In genomic region chr5:67182406-67182805, GRCh38 we compare ENCODE assay signal across 9 cellular contexts. TPM values are rescaled to one million over a fixed set of nuclear protein-coding genes. Genes with fewer than 3 reads are reported as not detected.
DNase-seq lines count a peak whose midpoint lies in the region; ATAC-seq, FAIRE-seq and TF ChIP-seq lines count a peak whose summit lies in the region.
"Had no signal": no experiment of that assay in that cellular context is flagged by ENCODE, and none has a peak within 500 bp of the region (broad histone marks: within the 10 kb centered on the region; RNA-seq: fewer than 3 reads in every experiment).

No MANE protein-coding gene starts in this region.

- H2AFZ ChIP-seq in astrocyte (ENCODE audit: low read depth, low read length): peak overlapping the region; percentile 55

- H3K27ac Mint-ChIP-seq in astrocyte (ENCODE audit: unreplicated experiment) (peak overlapping the region; percentile 53), Caco-2 (ENCODE audit: unreplicated experiment) (no peak overlapping the region)
- peak overlapping the region; percentile 89 for H3K27ac Mint-ChIP-seq in stimulated activated naive B cell treated with anti-CD40 and anti-IgM and Interleukin-4, amounts not matched to agents 10 μg/mL and 1 μg/mL and 100 μg/mL, for 72 hours

- peak; percentile 91 for DNase-seq in HT1080 (ENCODE audit: low read depth)
- peak; percentile 86 for DNase-seq in astrocyte (ENCODE audit: low read depth)
- peak; percentile 90 for DNase-seq in islet precursor cell
- DNase-seq in stimulated activated naive B cell treated with anti-CD40 and anti-IgM and Interleukin-4, amounts not matched to agents 10 μg/mL and 1 μg/mL and 100 μg/mL, for 72 hours: no peak
- no peak for DNase-seq in GOT3 (lab: John Stamatoyannopoulos, UW)
- DNase-seq in Caco-2: no peak
- no peak for DNase-seq in activated CD8-positive, alpha-beta memory T cell treated with anti-CD3 and anti-CD28 coated beads for 24 hours
- no peak for DNase-seq in HPDE6-E6E7 (ENCODE audit: extremely low spot score)

- H3K9ac ChIP-seq in astrocyte (ENCODE audit: low read length): no peak overlapping the region

- H3K4me1 Mint-ChIP-seq in astrocyte (ENCODE audit: low read depth, unreplicated experiment): peaks cover 16% of the 10 kb centered on the region
- peaks cover 44 to 80% of the 10 kb centered on the region in 2 donors for H3K4me1 Mint-ChIP-seq in stimulated activated naive B cell treated with anti-CD40 and anti-IgM and Interleukin-4, amounts not matched to agents 10 μg/mL and 1 μg/mL and 100 μg/mL, for 72 hours
- no peaks in the 10 kb centered on the region for H3K4me1 Mint-ChIP-seq in Caco-2 (ENCODE audit: low read depth, unreplicated experiment)

- peak; percentile 19 to 21 for ATAC-seq in stimulated activated naive B cell treated with anti-CD40 and anti-IgM and Interleukin-4, amounts not matched to agents 10 μg/mL and 1 μg/mL and 100 μg/mL, for 72 hours (replicated peaks)
- ATAC-seq: HCT116 had no signal

- H3K27ac ChIP-seq in astrocyte (ENCODE audit: low read depth, low read length): no peak overlapping the region

- H3K9me3 Mint-ChIP-seq in astrocyte (ENCODE audit: unreplicated experiment) (no peaks in the 10 kb centered on the region), Caco-2 (ENCODE audit: unreplicated experiment) (peaks cover 4% of the 10 kb centered on the region)
- H3K9me3 Mint-ChIP-seq in stimulated activated naive B cell treated with anti-CD40 and anti-IgM and Interleukin-4, amounts not matched to agents 10 μg/mL and 1 μg/mL and 100 μg/mL, for 72 hours: peaks cover 17 to 18% of the 10 kb centered on the region in 2 donors

- H3K9me3 ChIP-seq in astrocyte (ENCODE audit: insufficient read depth, low read depth, low read length) (no peaks in the 10 kb centered on the region), Caco-2 (peaks cover 7% of the 10 kb centered on the region; the same call in 1 of the 2 replicates)

- H3K4me2 ChIP-seq in astrocyte (ENCODE audit: low read length): peak overlapping the region; percentile 37

- no peaks in the 10 kb centered on the region for H4K20me1 ChIP-seq in astrocyte (ENCODE audit: insufficient read depth, low read length)

- no TSS peak for BruUV-seq in Caco-2 (replicated peaks; lab: Mats Ljungman, UMichigan)

- H3K27me3 Mint-ChIP-seq in astrocyte (ENCODE audit: low read depth, unreplicated experiment) (no peaks in the 10 kb centered on the region), Caco-2 (ENCODE audit: insufficient read depth, unreplicated experiment) (peaks cover 5% of the 10 kb centered on the region)
- H3K27me3 Mint-ChIP-seq in stimulated activated naive B cell treated with anti-CD40 and anti-IgM and Interleukin-4, amounts not matched to agents 10 μg/mL and 1 μg/mL and 100 μg/mL, for 72 hours: no peaks in the 10 kb centered on the region

- H3K36me3 Mint-ChIP-seq in astrocyte (ENCODE audit: low read depth, unreplicated experiment) (no peaks in the 10 kb centered on the region), Caco-2 (ENCODE audit: insufficient read depth, unreplicated experiment) (no peaks in the 10 kb centered on the region)
- peaks cover 84 to 89% of the 10 kb centered on the region in 2 donors for H3K36me3 Mint-ChIP-seq in stimulated activated naive B cell treated with anti-CD40 and anti-IgM and Interleukin-4, amounts not matched to agents 10 μg/mL and 1 μg/mL and 100 μg/mL, for 72 hours

- H3K27me3 ChIP-seq in astrocyte (ENCODE audit: insufficient read depth, low read length) (no peaks in the 10 kb centered on the region), Caco-2 (replicated peaks; ENCODE audit: control insufficient read depth, insufficient read depth, low read length) (no peaks in the 10 kb centered on the region)

- no peaks in the 10 kb centered on the region for H3K36me3 ChIP-seq in astrocyte (ENCODE audit: insufficient read depth, low read length)
- H3K36me3 ChIP-seq in Caco-2 (ENCODE audit: control insufficient read depth, insufficient read depth, low read length): no peaks in the 10 kb centered on the region

- no peaks in the 10 kb centered on the region for H3K79me2 ChIP-seq in astrocyte (ENCODE audit: insufficient read depth, low read length)

- H3K4me3 Mint-ChIP-seq in astrocyte (ENCODE audit: unreplicated experiment) (no peak overlapping the region), Caco-2 (ENCODE audit: unreplicated experiment) (no peak overlapping the region)
- peak overlapping the region; percentile 55 to 65 for H3K4me3 Mint-ChIP-seq in stimulated activated naive B cell treated with anti-CD40 and anti-IgM and Interleukin-4, amounts not matched to agents 10 μg/mL and 1 μg/mL and 100 μg/mL, for 72 hours

- no peak for FAIRE-seq in astrocyte (lab: Jason Lieb, UNC)

- H3K4me3 ChIP-seq in astrocyte (ENCODE audit: insufficient read depth, low read depth, low read length) (no peak overlapping the region), Caco-2 (ENCODE audit: low read depth, low read length) (no peak overlapping the region)

- intact Hi-C loops in Caco-2 (cut with micrococcal nuclease; ENCODE audit: unreplicated experiment): no loop called here

- CTCF ChIA-PET in Caco-2 (lab: Charles Lee): no interaction called here

- H3K4me1 ChIP-seq in astrocyte (ENCODE audit: insufficient read depth, low read length): peaks cover 10% of the 10 kb centered on the region
- no peaks in the 10 kb centered on the region for H3K4me1 ChIP-seq in Caco-2

- POLR2A ChIA-PET in Caco-2 (lab: Charles Lee): no interaction called here

- TF ChIP-seq CTCF in astrocyte (IDR thresholded peaks at IDR 0.05; ENCODE audit: insufficient read depth, low read depth, low read length) (no peak), Caco-2 (IDR thresholded peaks at IDR 0.05; ENCODE audit: insufficient read depth in 1 of 2, low read depth in 1 of 2, low read length in 1 of 2, severe bottlenecking in 1 of 2, unreplicated experiment in 1 of 2) (no peak)

RNA-seq across cellular contexts. Expression of gene CD180, which starts 14.2 kb away (rescaled TPM):
- 0.20 and 0.43 TPM in 2 replicates for total RNA-seq in HT1080 (2014; rRNA removed; shearing (Covaris generic))
- 0.02 and 0.06 TPM in 2 replicates for polyA plus RNA-seq in HT1080 (2015; cell fraction: cytosol; rRNA removed)
- polyA plus RNA-seq in HT1080 (2015; cell fraction: nucleus; rRNA removed): 0.04 and 0.05 TPM in 2 replicates
- not detected in 2 replicates for total RNA-seq in astrocyte
- not detected in 2 replicates for total RNA-seq in Caco-2 (2022)

Comparison
In these comparisons a context has a peak if more than half of its experiments do, and no peak if none do; other contexts are left out.
1. DNase-seq: peak in HT1080 (single experiment), astrocyte (single experiment) and islet precursor cell (single experiment); none in stimulated activated naive B cell treated with anti-CD40 and anti-IgM and Interleukin-4, amounts not matched to agents 10 μg/mL and 1 μg/mL and 100 μg/mL, for 72 hours (single experiment), GOT3 (single experiment), Caco-2 (0 of 2), activated CD8-positive, alpha-beta memory T cell treated with anti-CD3 and anti-CD28 coated beads for 24 hours (single experiment) and HPDE6-E6E7 (single experiment).
2. H3K4me3 Mint-ChIP-seq: peak in stimulated activated naive B cell treated with anti-CD40 and anti-IgM and Interleukin-4, amounts not matched to agents 10 μg/mL and 1 μg/mL and 100 μg/mL, for 72 hours (2 of 2); none in astrocyte (single experiment) and Caco-2 (single experiment).